9 cellular contexts compared by ENCODE assay signal in the genomic region with DNA sequence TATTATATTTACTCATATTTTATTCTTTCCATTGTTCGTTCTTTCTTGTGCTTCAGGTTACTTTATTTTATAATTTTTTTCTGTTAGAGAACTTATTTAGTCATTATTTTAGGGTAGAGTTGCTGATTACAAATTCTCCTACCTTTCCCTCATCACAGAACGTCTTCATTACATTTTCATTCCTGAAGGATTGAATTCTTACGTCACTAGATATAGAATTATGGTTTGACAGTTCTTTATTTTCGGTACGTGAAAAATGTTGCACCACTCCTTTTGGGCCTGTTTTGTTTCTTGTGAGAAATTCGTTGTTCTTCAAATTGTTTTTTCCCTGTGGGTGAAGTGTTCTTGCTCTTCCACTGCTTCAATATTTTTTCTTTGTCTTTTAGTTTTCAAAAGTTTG. TPM values are rescaled to one million over a fixed set of nuclear protein-coding genes. Genes with fewer than 3 reads are reported as not detected.
"Had no signal": no experiment of that assay in that cellular context is flagged by ENCODE, and none has a peak within 500 bp of the region (broad histone marks: within the 10 kb centered on the region; RNA-seq: fewer than 3 reads in every experiment).

No MANE protein-coding gene starts in this region.

- H3K9ac ChIP-seq: GM23248 had no signal

- H2AFZ ChIP-seq: GM23248 had no signal

- H3K4me3 ChIP-seq: GM23248 had no signal

- DNase-seq: GM23248, GOT3, H9, HCEC 1CT, KG1 had no signal

- H3K27ac ChIP-seq: GM23248 had no signal

- FAIRE-seq: HTR-8/SVneo had no signal

RNA-seq across cellular contexts. Expression of gene OR2S2, which starts 20.8 kb away (rescaled TPM):
- total RNA-seq: H4, H9, HT-29 had no signal
- polyA plus RNA-seq: IgD-negative memory B cell had no signal

RNA-seq across cellular contexts. Expression of gene RECK, which starts 57.9 kb away (rescaled TPM):
- total RNA-seq: HT-29 had no signal
